Comparison of ENCODE assay signal across 28 cellular contexts in genomic region chr18:48395646-48396045, GRCh38. TPM values are rescaled to one million over a fixed set of nuclear protein-coding genes. Genes with fewer than 3 reads are reported as not detected.
"Had no signal": no experiment of that assay in that cellular context is flagged by ENCODE, and none has a peak within 500 bp of the region (broad histone marks: within the 10 kb centered on the region; RNA-seq: fewer than 3 reads in every experiment).

No MANE protein-coding gene starts in this region.

- H3K27ac Mint-ChIP-seq: naive thymus-derived CD4-positive, alpha-beta T cell; nephron; stimulated activated effector memory CD8-positive, alpha-beta T cell treated with anti-CD3 and anti-CD28 coated beads, Interleukin-12 subunit alpha, Interleukin-12 subunit beta, amount 100 ng/mL, for 72 hours; stimulated activated naive CD8-positive, alpha-beta T cell treated with anti-CD3 and anti-CD28 coated beads, Interleukin-15, Interleukin-2, amounts not matched to agents 100 ng/mL and 50 ng/mL, for 24 hours had no signal

- DNase-seq: heart right ventricle; islet precursor cell; left ventricle myocardium inferior; midbrain; mucosa of descending colon; naive thymus-derived CD4-positive, alpha-beta T cell; nucleus accumbens; pancreas; posterior cingulate gyrus; retina; right cardiac atrium; sigmoid colon; small intestine; spleen; stimulated activated CD4-positive, alpha-beta T cell treated with anti-CD3 and anti-CD28 coated beads, Interleukin-4, amount 100 ng/mL, for 24 hours; stimulated activated naive CD4-positive, alpha-beta T cell; upper lobe of left lung had no signal

- FAIRE-seq: pancreas, small intestine, urothelium cell line had no signal

- H3K36me3 Mint-ChIP-seq: naive thymus-derived CD4-positive, alpha-beta T cell; stimulated activated effector memory CD8-positive, alpha-beta T cell treated with anti-CD3 and anti-CD28 coated beads, Interleukin-12 subunit alpha, Interleukin-12 subunit beta, amount 100 ng/mL, for 72 hours had no signal

- H3K4me1 ChIP-seq: pancreas, prostate gland had no signal

- H3K4me3 Mint-ChIP-seq: naive thymus-derived CD4-positive, alpha-beta T cell; nephron; neural crest cell; stimulated activated effector memory CD8-positive, alpha-beta T cell treated with anti-CD3 and anti-CD28 coated beads, Interleukin-12 subunit alpha, Interleukin-12 subunit beta, amount 100 ng/mL, for 72 hours; stimulated activated naive CD8-positive, alpha-beta T cell treated with anti-CD3 and anti-CD28 coated beads, Interleukin-15, Interleukin-2, amounts not matched to agents 100 ng/mL and 50 ng/mL, for 24 hours had no signal

- H3K9me3 ChIP-seq: heart right ventricle, left ventricle myocardium inferior, mucosa of descending colon, pancreas, prostate gland, sigmoid colon, spleen, suprapubic skin, thoracic aorta, tibial nerve, upper lobe of left lung had no signal

- H3K4me3 ChIP-seq: heart right ventricle, hepatocyte, left ventricle myocardium inferior, lung, mucosa of descending colon, pancreas, prostate gland, sigmoid colon, spleen, suprapubic skin, thoracic aorta, tibial nerve, upper lobe of left lung had no signal

- ATAC-seq: heart right ventricle; mucosa of descending colon; naive thymus-derived CD4-positive, alpha-beta T cell; pancreas; right cardiac atrium; stimulated activated effector memory CD8-positive, alpha-beta T cell treated with anti-CD3 and anti-CD28 coated beads, Interleukin-12 subunit alpha, Interleukin-12 subunit beta, amount 100 ng/mL, for 72 hours had no signal

- H3K27ac ChIP-seq: heart right ventricle, hepatocyte, left ventricle myocardium inferior, pancreas, prostate gland, sigmoid colon, spleen, suprapubic skin, thoracic aorta, tibial nerve, upper lobe of left lung had no signal

- H2AFZ ChIP-seq: hepatocyte had no signal

- H3K27me3 ChIP-seq: pancreas, suprapubic skin, tibial nerve, upper lobe of left lung had no signal

- H3K36me3 ChIP-seq: heart right ventricle, left ventricle myocardium inferior, pancreas, prostate gland, sigmoid colon, spleen, suprapubic skin, thoracic aorta, tibial nerve, upper lobe of left lung had no signal

- H3K4me1 Mint-ChIP-seq: stimulated activated effector memory CD8-positive, alpha-beta T cell treated with anti-CD3 and anti-CD28 coated beads, Interleukin-12 subunit alpha, Interleukin-12 subunit beta, amount 100 ng/mL, for 72 hours had no signal

- H3K4me2 ChIP-seq: hepatocyte had no signal

- H3K9me3 Mint-ChIP-seq: nephron; neural crest cell; stimulated activated effector memory CD8-positive, alpha-beta T cell treated with anti-CD3 and anti-CD28 coated beads, Interleukin-12 subunit alpha, Interleukin-12 subunit beta, amount 100 ng/mL, for 72 hours; stimulated activated naive CD8-positive, alpha-beta T cell treated with anti-CD3 and anti-CD28 coated beads, Interleukin-15, Interleukin-2, amounts not matched to agents 100 ng/mL and 50 ng/mL, for 24 hours had no signal

- H3K79me2 ChIP-seq: hepatocyte had no signal

RNA-seq across cellular contexts. Expression of gene ZBTB7C, which starts 13.5 kb away (rescaled TPM):
- polyA plus RNA-seq: naive thymus-derived CD4-positive, alpha-beta T cell had no signal
